ENCODE assay signal across 12 cellular contexts in the genomic region with DNA sequence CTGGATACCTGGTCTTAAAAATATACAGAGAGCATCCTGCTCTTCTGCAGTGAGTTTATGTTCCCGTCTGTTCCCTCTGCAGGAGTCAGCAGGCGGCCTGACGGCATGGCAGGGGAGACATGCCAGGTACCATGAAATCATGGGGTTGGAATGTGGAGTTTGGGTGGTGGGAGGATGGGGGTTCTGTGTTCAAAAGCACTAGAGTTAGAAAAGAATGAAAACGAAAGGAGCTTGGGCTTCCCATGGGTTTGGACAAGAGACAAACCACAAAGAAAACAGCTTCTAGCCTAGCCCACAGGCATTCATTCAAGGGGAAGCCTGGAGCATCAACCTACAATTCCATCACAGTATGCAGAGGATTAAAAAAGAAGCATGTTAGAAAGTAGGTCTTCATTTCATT. TPM values are rescaled to one million over a fixed set of nuclear protein-coding genes. Genes with fewer than 3 reads are reported as not detected.
DNase-seq lines count a peak whose midpoint lies in the region; ATAC-seq and TF ChIP-seq lines count a peak whose summit lies in the region.
"Had no signal": no experiment of that assay in that cellular context is flagged by ENCODE, and none has a peak within 500 bp of the region (broad histone marks: within the 10 kb centered on the region; RNA-seq: fewer than 3 reads in every experiment).

No MANE protein-coding gene starts in this region.

- no peak overlapping the region for H4K5ac ChIP-seq in mesendoderm (ENCODE audit: low read length)

- H3K79me2 ChIP-seq in mesendoderm (ENCODE audit: control insufficient read depth, insufficient read depth, low read length), result no peaks in the 10 kb centered on the region

- peak overlapping the region; percentile 33 for H2BK5ac ChIP-seq in mesendoderm (ENCODE audit: low read length)

- H3K27me3 ChIP-seq in mesendoderm (ENCODE audit: insufficient read depth, low read length, poor library complexity), result no peaks in the 10 kb centered on the region

- H3K4me2 ChIP-seq in mesendoderm (ENCODE audit: low read length), result no peak overlapping the region

- H3K36me3 Mint-ChIP-seq in chondrocyte (ENCODE audit: low read depth), result no peaks in the 10 kb centered on the region

- H3K4me1 Mint-ChIP-seq in chondrocyte (ENCODE audit: low read depth), result peaks cover 63% of the 10 kb centered on the region

- no peak overlapping the region for H3K56ac ChIP-seq in mesendoderm (ENCODE audit: low read length)

- DNase-seq in AG09309 (ENCODE audit: low read depth), result peak; percentile 79
- DNase-seq in LoVo (ENCODE audit: low spot score), result peak; percentile 6
- no peak for DNase-seq in chondrocyte (ENCODE audit: low spot score)
- peak; percentile 94 for DNase-seq in mesendoderm
- no peak for DNase-seq in GM13977 (ENCODE audit: low spot score)
- no peak for DNase-seq in central memory CD4-positive, alpha-beta T cell
- DNase-seq in GDM1 (lab: John Stamatoyannopoulos, UW), result no peak
- DNase-seq: activated CD4-positive, CD25-positive, alpha-beta regulatory T cell; Caco-2; NCI-H524 had no signal

- no peak overlapping the region for H3K4me3 ChIP-seq in AG09309 (ENCODE audit: control insufficient read depth, low read depth, low read length)
- H3K4me3 ChIP-seq in mesendoderm (ENCODE audit: low read length), result no peak overlapping the region

- no peaks in the 10 kb centered on the region for H3K79me1 ChIP-seq in mesendoderm (ENCODE audit: low read length)

- H3K9ac ChIP-seq in mesendoderm (ENCODE audit: low read length), result no peak overlapping the region

- H3K9me3 Mint-ChIP-seq in chondrocyte (ENCODE audit: low read depth), result no peaks in the 10 kb centered on the region

- H3K4me1 ChIP-seq in mesendoderm (ENCODE audit: control insufficient read depth, low read depth, low read length), result peaks cover 2% of the 10 kb centered on the region
- H3K4me1 ChIP-seq: Caco-2 had no signal

- no peak overlapping the region for H3K4ac ChIP-seq in mesendoderm (ENCODE audit: low read depth, low read length)

- no peak for ATAC-seq in HG03097 (IDR thresholded peaks at IDR 0.05; ENCODE audit: low FRiP score, unreplicated experiment)
- ATAC-seq: left lobe of liver had no signal

- no peaks in the 10 kb centered on the region for H3K27me3 Mint-ChIP-seq in chondrocyte (ENCODE audit: low read depth)

- no peak overlapping the region for H3K18ac ChIP-seq in mesendoderm (ENCODE audit: low read length)

- no peaks in the 10 kb centered on the region for H3K36me3 ChIP-seq in mesendoderm (ENCODE audit: control insufficient read depth, insufficient read depth, low read length)

- H3K23ac ChIP-seq in mesendoderm (ENCODE audit: low read length), result no peak overlapping the region

- H2AK5ac ChIP-seq in mesendoderm (ENCODE audit: low read length), result no peak overlapping the region

- H2BK120ac ChIP-seq in mesendoderm (ENCODE audit: low read depth, low read length), result peak overlapping the region; percentile 14

- no peak overlapping the region for H4K8ac ChIP-seq in mesendoderm (ENCODE audit: low read depth, low read length)

- in situ Hi-C loops in GM13977 (cut with MboI; ENCODE audit: low pct_unique_long_range_greater_than_20kb, low sequenced_read_pairs, unreplicated experiment), result no loop called here

- no peak overlapping the region for H2BK15ac ChIP-seq in mesendoderm (replicated peaks; ENCODE audit: low read depth)

- no CpG with 5 or more reads among the region's 4 CpGs for WGBS in mesendoderm (ENCODE audit: extremely low coverage, insufficient coverage, low lambda C conversion rate)

- TF ChIP-seq CTCF in AG09309 (IDR thresholded peaks at IDR 0.05; ENCODE audit: control insufficient read depth, insufficient read depth, low read depth, low read length, missing control alignments), result no peak
- no peak for TF ChIP-seq CTCF in chondrocyte (IDR thresholded peaks at IDR 0.05)
- no peak for TF ChIP-seq CTCF in GM13977 (IDR thresholded peaks at IDR 0.05; ENCODE audit: extremely low read depth, insufficient read depth, missing control alignments)

- H3K4me3 Mint-ChIP-seq in chondrocyte (ENCODE audit: unreplicated experiment), result peak overlapping the region; percentile 63

- peak overlapping the region; percentile 45 for H3K27ac ChIP-seq in mesendoderm (ENCODE audit: low read depth, low read length)

- H3K27ac Mint-ChIP-seq in chondrocyte (ENCODE audit: unreplicated experiment), result peak overlapping the region; percentile 94

RNA-seq across cellular contexts. Expression of a gene that starts 59.9 kb away (rescaled TPM):
- total RNA-seq in chondrocyte, result 9.0 to 12.4 TPM (median 9.4 TPM) in 3 replicates
- polyA plus RNA-seq in mesendoderm (2013, experiment 1 of 2), result 14.5 TPM
- 13.2 TPM for polyA plus RNA-seq in mesendoderm (2013, experiment 2 of 2)

Comparison
In these comparisons a context has a peak if more than half of its experiments do, and no peak if none do; other contexts are left out.
1. DNase-seq: peak in AG09309 (single experiment), LoVo (single experiment) and mesendoderm (single experiment); none in chondrocyte (single experiment), GM13977 (single experiment), central memory CD4-positive, alpha-beta T cell (single experiment) and GDM1 (single experiment).